In genomic region chr4:10672379-10672778, GRCh38 we compare ENCODE assay signal across 10 cellular contexts. TPM values are rescaled to one million over a fixed set of nuclear protein-coding genes. Genes with fewer than 3 reads are reported as not detected.
"Had no signal": no experiment of that assay in that cellular context is flagged by ENCODE, and none has a peak within 500 bp of the region (broad histone marks: within the 10 kb centered on the region; RNA-seq: fewer than 3 reads in every experiment).

No MANE protein-coding gene starts in this region.

- H3K36me3 Mint-ChIP-seq: activated naive CD4-positive, alpha-beta T cell treated with anti-CD3 and anti-CD28 coated beads, Interleukin-2, amount 50 U/mL, for 24 hours; mesothelial cell of epicardium had no signal

- H3K27me3 ChIP-seq: ascending aorta, pancreas, tibial artery had no signal

- DNase-seq: activated CD4-positive, alpha-beta T cell treated with anti-CD3 and anti-CD28 coated beads for 4 hours; left colon; lower lobe of right lung; pancreas; tibial artery had no signal

- H3K27me3 Mint-ChIP-seq: activated naive CD4-positive, alpha-beta T cell treated with anti-CD3 and anti-CD28 coated beads, Interleukin-2, amount 50 U/mL, for 24 hours; stimulated activated memory B cell treated with anti-CD40 and anti-IgM and Interleukin-4, amounts not matched to agents 10 μg/mL and 1 μg/mL and 100 μg/mL, for 72 hours had no signal

- H3K9me3 Mint-ChIP-seq: activated naive CD4-positive, alpha-beta T cell treated with anti-CD3 and anti-CD28 coated beads, Interleukin-2, amount 50 U/mL, for 24 hours; mesothelial cell of epicardium had no signal

- H3K36me3 ChIP-seq: ascending aorta, lower lobe of right lung, pancreas, tibial artery had no signal

- H3K4me3 Mint-ChIP-seq: activated naive CD4-positive, alpha-beta T cell treated with anti-CD3 and anti-CD28 coated beads, Interleukin-2, amount 50 U/mL, for 24 hours; mesothelial cell of epicardium; stimulated activated memory B cell treated with anti-CD40 and anti-IgM and Interleukin-4, amounts not matched to agents 10 μg/mL and 1 μg/mL and 100 μg/mL, for 72 hours had no signal

- H3K27ac ChIP-seq: ascending aorta, lower lobe of right lung, pancreas, tibial artery had no signal

- H3K4me3 ChIP-seq: ascending aorta, lower lobe of right lung, pancreas, tibial artery had no signal

- ATAC-seq: left colon; lower lobe of right lung; pancreas; stimulated activated memory B cell treated with anti-CD40 and anti-IgM and Interleukin-4, amounts not matched to agents 10 μg/mL and 1 μg/mL and 100 μg/mL, for 72 hours had no signal

- H3K9me3 ChIP-seq: ascending aorta, lower lobe of right lung, pancreas, tibial artery had no signal

- H3K27ac Mint-ChIP-seq: mesothelial cell of epicardium had no signal

- H3K4me1 ChIP-seq: ascending aorta, lower lobe of right lung, pancreas, tibial artery had no signal

RNA-seq across cellular contexts. Expression of gene CLNK, which starts 12.2 kb away (rescaled TPM):
- total RNA-seq: ascending aorta, dermis microvascular lymphatic vessel endothelial cell, mesothelial cell of epicardium had no signal
